In genomic region chr16:66901626-66902025, GRCh38 we compare ENCODE assay signal across 24 cellular contexts. TPM values are rescaled to one million over a fixed set of nuclear protein-coding genes. Genes with fewer than 3 reads are reported as not detected.
A peak's percentile ranks its signal among the peaks of the same experiment; 100 is the strongest.
DNase-seq lines count a peak whose midpoint lies in the region; TF ChIP-seq lines count a peak whose summit lies in the region.
"Had no signal": no experiment of that assay in that cellular context is flagged by ENCODE, and none has a peak within 500 bp of the region (broad histone marks: within the 10 kb centered on the region; RNA-seq: fewer than 3 reads in every experiment).

No MANE protein-coding gene starts in this region.

- no peak overlapping the region for H3K27ac Mint-ChIP-seq in endothelial cell (ENCODE audit: unreplicated experiment)
- H3K27ac Mint-ChIP-seq: activated CD8-positive, alpha-beta memory T cell treated with anti-CD3 and anti-CD28 coated beads, Interleukin-2, amount 10 ng/mL, durations not matched to agents 7 days and 5 days had no signal

- H4K20me1 ChIP-seq in osteoblast (ENCODE audit: insufficient read depth, low read length): no peaks in the 10 kb centered on the region

- whole genome bisulfite sequencing in transverse colon (ENCODE audit: low coverage in 1 of 2), 2 donors: 94% methylated on average over 10 of the region's 10 CpGs; no CpG with 5 or more reads in 1 of the 2 donors

- H3K4me2 ChIP-seq in osteoblast (ENCODE audit: insufficient read depth, low read length): no peak overlapping the region
- H3K4me2 ChIP-seq: KMS-11 had no signal

- H3K36me3 Mint-ChIP-seq in endothelial cell (ENCODE audit: low read depth, unreplicated experiment): no peaks in the 10 kb centered on the region
- H3K36me3 Mint-ChIP-seq: activated CD8-positive, alpha-beta memory T cell treated with anti-CD3 and anti-CD28 coated beads, Interleukin-2, amount 10 ng/mL, durations not matched to agents 7 days and 5 days; immature natural killer cell had no signal

- H3K27me3 ChIP-seq in left ventricle myocardium inferior (ENCODE audit: low read depth): no peaks in the 10 kb centered on the region
- H3K27me3 ChIP-seq in osteoblast (ENCODE audit: insufficient read depth, low read length): no peaks in the 10 kb centered on the region
- H3K27me3 ChIP-seq in transverse colon: no peaks in the 10 kb centered on the region

- in situ Hi-C loops in transverse colon (cut with MboI; ENCODE audit: low pct_ligation_motif_present in 1 of 4, low pct_unique_long_range_greater_than_20kb in 1 of 4, low sequenced_read_pairs in 3 of 4): no loop called here

- H3K4me3 ChIP-seq in left ventricle myocardium inferior (no peak overlapping the region), osteoblast (ENCODE audit: insufficient read depth, low read length) (no peak overlapping the region), transverse colon (no peak overlapping the region)
- H3K4me3 ChIP-seq: skin epidermis had no signal

- TF ChIP-seq CTCF in left ventricle myocardium inferior (IDR thresholded peaks at IDR 0.05; ENCODE audit: borderline replicate concordance): no peak
- TF ChIP-seq CTCF in osteoblast (IDR thresholded peaks at IDR 0.05; ENCODE audit: extremely low read depth, low read depth, low read length): no peak
- TF ChIP-seq CTCF in transverse colon (IDR thresholded peaks at IDR 0.05): no peak
- TF ChIP-seq CTCF in endothelial cell (IDR thresholded peaks at IDR 0.05; ENCODE audit: unreplicated experiment): no peak

- H3K4me1 Mint-ChIP-seq in endothelial cell (ENCODE audit: unreplicated experiment): peaks cover 2% of the 10 kb centered on the region
- H3K4me1 Mint-ChIP-seq: immature natural killer cell had no signal

- H3K4me1 ChIP-seq in left ventricle myocardium inferior: peaks cover 64% of the 10 kb centered on the region
- peaks cover 35% of the 10 kb centered on the region for H3K4me1 ChIP-seq in osteoblast (ENCODE audit: insufficient read depth, low read length)
- peaks cover 44 to 85% (median 56%) of the 10 kb centered on the region in 4 donors for H3K4me1 ChIP-seq in transverse colon

- H3K4me3 Mint-ChIP-seq in endothelial cell (ENCODE audit: unreplicated experiment): no peak overlapping the region
- H3K4me3 Mint-ChIP-seq: activated CD8-positive, alpha-beta memory T cell treated with anti-CD3 and anti-CD28 coated beads, Interleukin-2, amount 10 ng/mL, durations not matched to agents 7 days and 5 days; immature natural killer cell had no signal

- TF ChIP-seq POLR2A in transverse colon (IDR thresholded peaks at IDR 0.05): no peak

- TF ChIP-seq EP300 in transverse colon (IDR thresholded peaks at IDR 0.05; ENCODE audit: low read depth): no peak

- DNase-seq in caudate nucleus (lab: John Stamatoyannopoulos, UW): peak in 1 of 61 donors; percentile 88
- peak; percentile 64 for DNase-seq in left ventricle myocardium inferior
- peak; percentile 52 for DNase-seq in osteoblast (ENCODE audit: insufficient read length, low spot score, missing footprints)
- DNase-seq in transverse colon: no peak
- DNase-seq in activated CD4-positive, alpha-beta T cell treated with anti-CD3 and anti-CD28 coated beads, Interleukin-2, amount 50 U/mL, for 1 hour: no peak
- no peak for DNase-seq in endothelial cell (ENCODE audit: low spot score)
- DNase-seq in activated naive CD4-positive, alpha-beta T cell treated with Interleukin-2 at 50 U/mL for 16 hours: no peak
- DNase-seq in NCI-H2227 (lab: John Stamatoyannopoulos, UW; ENCODE audit: unreplicated experiment): no peak
- DNase-seq: activated CD4-positive, alpha-beta T cell treated with anti-CD3 and anti-CD28 coated beads for 1 hour; activated CD8-positive, alpha-beta memory T cell treated with anti-CD3 and anti-CD28 coated beads, Interleukin-2, amount 10 ng/mL, durations not matched to agents 7 days and 5 days; activated gamma-delta T cell treated with Interleukin-2 at 50 U/mL for 16 hours; dermis blood vessel endothelial cell; erythroblast; GOT3; immature natural killer cell; NCI-H1048; NCI-H2107; NCI-H748 treated with DMSO at 0.1 percent for 48 hours; PC-3; trophoblast cell had no signal

- H2AFZ ChIP-seq in osteoblast (ENCODE audit: low read length): no peak overlapping the region

- H3K36me3 ChIP-seq in left ventricle myocardium inferior (no peaks in the 10 kb centered on the region), osteoblast (ENCODE audit: insufficient read depth, low read length) (no peaks in the 10 kb centered on the region), transverse colon (no peaks in the 10 kb centered on the region)

- no peaks in the 10 kb centered on the region for H3K9me3 ChIP-seq in left ventricle myocardium inferior (replicated peaks)
- H3K9me3 ChIP-seq in osteoblast (ENCODE audit: low read depth, low read length): no peaks in the 10 kb centered on the region
- no peaks in the 10 kb centered on the region for H3K9me3 ChIP-seq in transverse colon

- intact Hi-C loops in left ventricle myocardium inferior (cut with micrococcal nuclease): no loop called here
- intact Hi-C loops in transverse colon (cut with DNase I; ENCODE audit: low total_unique reads): no loop called here

- H3K9me3 Mint-ChIP-seq in endothelial cell (ENCODE audit: unreplicated experiment): no peaks in the 10 kb centered on the region
- H3K9me3 Mint-ChIP-seq: immature natural killer cell had no signal

- peaks cover 11% of the 10 kb centered on the region for H3K27me3 Mint-ChIP-seq in endothelial cell (ENCODE audit: unreplicated experiment)
- H3K27me3 Mint-ChIP-seq: activated CD8-positive, alpha-beta memory T cell treated with anti-CD3 and anti-CD28 coated beads, Interleukin-2, amount 10 ng/mL, durations not matched to agents 7 days and 5 days had no signal

- peak overlapping the region; percentile 60 for H3K27ac ChIP-seq in caudate nucleus (ENCODE audit: low read depth, low read length)
- H3K27ac ChIP-seq in left ventricle myocardium inferior (replicated peaks): peak overlapping the region; percentile 96
- no peak overlapping the region for H3K27ac ChIP-seq in osteoblast (ENCODE audit: low read depth, low read length)
- peak overlapping the region; percentile 75 to 83 (median 82) for H3K27ac ChIP-seq in transverse colon
- H3K27ac ChIP-seq: C4-2B, KMS-11 had no signal

- no peaks in the 10 kb centered on the region for H3K79me2 ChIP-seq in osteoblast (ENCODE audit: insufficient read depth, low read length)

RNA-seq across cellular contexts. Expression of gene CDH16, which starts 17.1 kb away (rescaled TPM):
- total RNA-seq in left ventricle myocardium inferior (not detected), osteoblast (not detected in 2 replicates), transverse colon (1 to 10 TPM in 2 of 4 donors, under 1 TPM in 1, not detected in 1; 0.20 to 2.4 (median 1.8) TPM), endothelial cell (ENCODE audit: unreplicated experiment) (not detected)
- total RNA-seq: activated CD8-positive, alpha-beta memory T cell treated with anti-CD3 and anti-CD28 coated beads, Interleukin-2, amount 10 ng/mL, durations not matched to agents 7 days and 5 days; astrocyte; PC-3 had no signal

RNA-seq across cellular contexts. Expression of gene PDP2, which starts 21.3 kb away (rescaled TPM):
- 2.8 TPM for total RNA-seq in left ventricle myocardium inferior
- total RNA-seq in osteoblast: 11.5 and 13.8 TPM in 2 replicates
- 10 to 100 TPM in 2 of 4 donors, 1 to 10 TPM in 2; 4.9 to 36.2 (median 11.5) TPM for total RNA-seq in transverse colon
- total RNA-seq in endothelial cell (ENCODE audit: unreplicated experiment): 11.3 TPM

RNA-seq across cellular contexts. Expression of gene RRAD, which starts 23.7 kb away (rescaled TPM):
- total RNA-seq in left ventricle myocardium inferior (135 TPM), osteoblast (3.2 and 4.3 TPM in 2 replicates), transverse colon (10 to 100 TPM in 1 of 4 donors, 1 to 10 TPM in 2, not detected in 1; 3.5 to 15.3 (median 4.2) TPM), endothelial cell (ENCODE audit: unreplicated experiment) (not detected)

RNA-seq across cellular contexts. Expression of gene CIAO2B, which starts 32.6 kb away (rescaled TPM):
- total RNA-seq in left ventricle myocardium inferior (127 TPM), osteoblast (90.8 and 97.4 TPM in 2 replicates), transverse colon (10 to 100 TPM; 15.3 to 93.8 (median 51.6) TPM), endothelial cell (ENCODE audit: unreplicated experiment) (38.8 TPM)

RNA-seq across cellular contexts. Expression of gene CES2, which starts 33.7 kb away (rescaled TPM):
- total RNA-seq in left ventricle myocardium inferior (88.5 TPM), osteoblast (38.6 and 42.3 TPM in 2 replicates), transverse colon (1,000 to 10,000 TPM in 2 of 4 donors, 100 to 1,000 TPM in 2; 462 to 1,338 (median 921) TPM), endothelial cell (ENCODE audit: unreplicated experiment) (26.7 TPM)

Comparison
In these comparisons a context has a peak if more than half of its experiments do, and no peak if none do; other contexts are left out.
1. DNase-seq: peak in left ventricle myocardium inferior (single experiment) and osteoblast (single experiment); none in transverse colon (single experiment), activated CD4-positive, alpha-beta T cell treated with anti-CD3 and anti-CD28 coated beads, Interleukin-2, amount 50 U/mL, for 1 hour (single experiment), endothelial cell (single experiment), activated naive CD4-positive, alpha-beta T cell treated with Interleukin-2 at 50 U/mL for 16 hours (single experiment) and NCI-H2227 (single experiment).